Comparison of ENCODE assay signal across 19 cellular contexts in the genomic region with DNA sequence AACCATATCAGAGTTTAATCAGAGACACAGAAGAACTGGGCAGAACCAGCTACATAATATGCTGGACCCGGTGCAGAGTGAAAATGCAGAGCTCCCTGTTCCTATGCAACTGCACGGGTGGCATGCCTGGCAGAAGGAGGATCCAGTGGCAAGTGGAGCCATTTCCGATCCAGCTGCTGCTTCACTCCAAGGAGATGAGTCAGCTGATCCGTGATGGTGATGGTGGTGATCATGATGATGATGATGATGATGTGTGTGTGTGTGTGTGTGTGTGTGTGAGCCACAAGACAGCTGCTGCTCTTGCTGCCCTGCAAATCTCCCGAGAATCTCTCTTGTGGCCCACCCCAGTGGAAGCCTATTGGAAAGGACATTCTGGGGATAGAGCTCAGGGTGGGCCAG.
DNase-seq lines count a peak whose midpoint lies in the region; ATAC-seq, FAIRE-seq and TF ChIP-seq lines count a peak whose summit lies in the region.
"Had no signal": no experiment of that assay in that cellular context is flagged by ENCODE, and none has a peak within 500 bp of the region (broad histone marks: within the 10 kb centered on the region; RNA-seq: fewer than 3 reads in every experiment).

No MANE protein-coding gene starts in this region.

- no peak overlapping the region for H3K4me3 Mint-ChIP-seq in activated CD8-positive, alpha-beta memory T cell treated with anti-CD3 and anti-CD28 coated beads, Interleukin-2, amount 10 ng/mL, durations not matched to agents 7 days and 5 days
- H3K4me3 Mint-ChIP-seq: activated naive CD4-positive, alpha-beta T cell treated with anti-CD3 and anti-CD28 coated beads, Interleukin-2, amount 10 ng/mL, durations not matched to agents 7 days and 5 days; CD4-positive, CD25-positive, alpha-beta regulatory T cell; naive B cell had no signal

- peaks cover 27% of the 10 kb centered on the region for H3K4me1 Mint-ChIP-seq in activated CD8-positive, alpha-beta memory T cell treated with anti-CD3 and anti-CD28 coated beads, Interleukin-2, amount 10 ng/mL, durations not matched to agents 7 days and 5 days

- TF ChIP-seq CTCF in fibroblast of the aortic adventitia (IDR thresholded peaks at IDR 0.05; ENCODE audit: insufficient read depth, low read length), result no peak

- FAIRE-seq in RCC 7860 (lab: Jason Lieb, UNC), result no peak
- FAIRE-seq in urothelium cell line (lab: Jason Lieb, UNC), result no peak
- FAIRE-seq: bronchial epithelial cell had no signal

- no peaks in the 10 kb centered on the region for H3K9me3 Mint-ChIP-seq in activated CD8-positive, alpha-beta memory T cell treated with anti-CD3 and anti-CD28 coated beads, Interleukin-2, amount 10 ng/mL, durations not matched to agents 7 days and 5 days (ENCODE audit: low read depth)

- ATAC-seq in activated CD8-positive, alpha-beta memory T cell treated with anti-CD3 and anti-CD28 coated beads, Interleukin-2, amount 10 ng/mL, durations not matched to agents 7 days and 5 days, result no peak

- H3K27me3 Mint-ChIP-seq in activated CD8-positive, alpha-beta memory T cell treated with anti-CD3 and anti-CD28 coated beads, Interleukin-2, amount 10 ng/mL, durations not matched to agents 7 days and 5 days, result peaks cover 16% of the 10 kb centered on the region

- peak; percentile 37 for DNase-seq in DMS 273 (lab: John Stamatoyannopoulos, UW; ENCODE audit: unreplicated experiment)
- no peak for DNase-seq in DMS 273 treated with DMSO at 0.1 percent for 48 hours (lab: John Stamatoyannopoulos, UW)
- DNase-seq in RCC 7860 (ENCODE audit: low spot score), result peak; percentile 63
- peak; percentile 17 for DNase-seq in fibroblast of the aortic adventitia (ENCODE audit: low read depth)
- DNase-seq in urothelium cell line (ENCODE audit: low spot score), result peak; percentile 30
- DNase-seq in GF-D8 (lab: John Stamatoyannopoulos, UW), result no peak
- DNase-seq in NCI-H187 (lab: John Stamatoyannopoulos, UW), result no peak
- no peak for DNase-seq in activated CD8-positive, alpha-beta memory T cell treated with anti-CD3 and anti-CD28 coated beads, Interleukin-2, amount 10 ng/mL, durations not matched to agents 7 days and 5 days
- DNase-seq: activated CD4-positive, alpha-beta T cell treated with anti-CD3 and anti-CD28 coated beads, Interleukin-2, amount 50 U/mL, for 4 hours; activated naive CD4-positive, alpha-beta T cell treated with anti-CD3 and anti-CD28 coated beads, Interleukin-2, amount 10 ng/mL, durations not matched to agents 7 days and 5 days; CD4-positive, CD25-positive, alpha-beta regulatory T cell; dermis blood vessel endothelial cell; GOT3; naive B cell; NCI-H510A treated with DMSO at 0.1 percent for 48 hours; Right ventricle myocardium superior; stimulated activated CD4-positive, alpha-beta T cell treated with anti-CD3 and anti-CD28 coated beads, Interleukin-4, amount 100 ng/mL, for 4 hours had no signal

- H3K4me3 ChIP-seq in fibroblast of the aortic adventitia (ENCODE audit: low read depth, low read length), result no peak overlapping the region
- H3K4me3 ChIP-seq: skin epidermis had no signal

- CTCF ChIA-PET in activated CD8-positive, alpha-beta memory T cell treated with anti-CD3 and anti-CD28 coated beads, Interleukin-2, amount 10 ng/mL, durations not matched to agents 7 days and 5 days (lab: Charles Lee), result interaction anchor here (2.0 kb wide), 1 partner anchor 19 kb away, joined by 5 read pairs; no protein-coding TSS in a partner anchor

- no peaks in the 10 kb centered on the region for H3K36me3 Mint-ChIP-seq in activated CD8-positive, alpha-beta memory T cell treated with anti-CD3 and anti-CD28 coated beads, Interleukin-2, amount 10 ng/mL, durations not matched to agents 7 days and 5 days
- H3K36me3 Mint-ChIP-seq: activated naive CD4-positive, alpha-beta T cell treated with anti-CD3 and anti-CD28 coated beads, Interleukin-2, amount 10 ng/mL, durations not matched to agents 7 days and 5 days; CD4-positive, CD25-positive, alpha-beta regulatory T cell; naive B cell had no signal

- H3K27ac Mint-ChIP-seq in activated CD8-positive, alpha-beta memory T cell treated with anti-CD3 and anti-CD28 coated beads, Interleukin-2, amount 10 ng/mL, durations not matched to agents 7 days and 5 days, result no peak overlapping the region
- H3K27ac Mint-ChIP-seq: activated naive CD4-positive, alpha-beta T cell treated with anti-CD3 and anti-CD28 coated beads, Interleukin-2, amount 10 ng/mL, durations not matched to agents 7 days and 5 days had no signal

Comparison
In these comparisons a context has a peak if more than half of its experiments do, and no peak if none do; other contexts are left out.
1. DNase-seq: peak in DMS 273 (single experiment), RCC 7860 (single experiment), fibroblast of the aortic adventitia (single experiment) and urothelium cell line (single experiment); none in DMS 273 treated with DMSO at 0.1 percent for 48 hours (single experiment), GF-D8 (single experiment), NCI-H187 (0 of 2) and activated CD8-positive, alpha-beta memory T cell treated with anti-CD3 and anti-CD28 coated beads, Interleukin-2, amount 10 ng/mL, durations not matched to agents 7 days and 5 days (single experiment).